1 cellular context compared by ENCODE assay signal in the genomic region with DNA sequence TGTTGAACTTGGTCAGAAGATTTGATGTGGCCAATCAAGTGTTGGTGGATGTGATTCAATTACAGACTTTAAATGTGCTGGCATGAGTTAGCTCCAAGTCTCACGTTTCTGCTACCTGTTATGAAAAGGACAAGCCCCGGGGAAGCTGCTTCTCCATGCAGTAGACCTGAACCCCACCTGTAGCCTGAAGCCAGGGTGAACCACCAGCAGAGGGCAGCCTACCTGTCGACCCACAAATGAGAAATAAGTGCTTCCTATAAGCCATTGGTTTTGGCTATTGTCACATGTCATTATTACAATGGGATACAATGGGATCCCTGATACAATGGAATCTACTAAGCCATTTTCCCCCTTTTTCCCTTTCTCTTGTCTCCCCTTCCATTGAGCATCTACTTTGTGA.
TF ChIP-seq lines count a peak whose summit lies in the region.

No MANE protein-coding gene starts in this region.

TF ChIP-seq in SK-N-SH treated with all-trans-retinoic acid at 6 μM for 48 hours, 23 proteins besides CTCF, POLR2A, EP300 and RAD21 (continued from another document):
- TF ChIP-seq, protein P1, sequence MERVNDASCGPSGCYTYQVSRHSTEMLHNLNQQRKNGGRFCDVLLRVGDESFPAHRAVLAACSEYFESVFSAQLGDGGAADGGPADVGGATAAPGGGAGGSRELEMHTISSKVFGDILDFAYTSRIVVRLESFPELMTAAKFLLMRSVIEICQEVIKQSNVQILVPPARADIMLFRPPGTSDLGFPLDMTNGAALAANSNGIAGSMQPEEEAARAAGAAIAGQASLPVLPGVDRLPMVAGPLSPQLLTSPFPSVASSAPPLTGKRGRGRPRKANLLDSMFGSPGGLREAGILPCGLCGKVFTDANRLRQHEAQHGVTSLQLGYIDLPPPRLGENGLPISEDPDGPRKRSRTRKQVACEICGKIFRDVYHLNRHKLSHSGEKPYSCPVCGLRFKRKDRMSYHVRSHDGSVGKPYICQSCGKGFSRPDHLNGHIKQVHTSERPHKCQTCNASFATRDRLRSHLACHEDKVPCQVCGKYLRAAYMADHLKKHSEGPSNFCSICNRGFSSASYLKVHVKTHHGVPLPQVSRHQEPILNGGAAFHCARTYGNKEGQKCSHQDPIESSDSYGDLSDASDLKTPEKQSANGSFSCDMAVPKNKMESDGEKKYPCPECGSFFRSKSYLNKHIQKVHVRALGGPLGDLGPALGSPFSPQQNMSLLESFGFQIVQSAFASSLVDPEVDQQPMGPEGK (CRISPR knock-in tag; IDR thresholded peaks at IDR 0.05; ENCODE audit: borderline replicate concordance) = no peak
- TF ChIP-seq RARB (CRISPR knock-in tag; IDR thresholded peaks at IDR 0.05) (no peak), TOX (CRISPR knock-in tag; IDR thresholded peaks at IDR 0.05; ENCODE audit: borderline replicate concordance) (no peak), PPARA (CRISPR knock-in tag; IDR thresholded peaks at IDR 0.05; ENCODE audit: borderline replicate concordance) (no peak), ZFP30 (CRISPR knock-in tag; IDR thresholded peaks at IDR 0.05) (no peak)
